Comparison of ENCODE assay signal across 10 cellular contexts in the genomic region with DNA sequence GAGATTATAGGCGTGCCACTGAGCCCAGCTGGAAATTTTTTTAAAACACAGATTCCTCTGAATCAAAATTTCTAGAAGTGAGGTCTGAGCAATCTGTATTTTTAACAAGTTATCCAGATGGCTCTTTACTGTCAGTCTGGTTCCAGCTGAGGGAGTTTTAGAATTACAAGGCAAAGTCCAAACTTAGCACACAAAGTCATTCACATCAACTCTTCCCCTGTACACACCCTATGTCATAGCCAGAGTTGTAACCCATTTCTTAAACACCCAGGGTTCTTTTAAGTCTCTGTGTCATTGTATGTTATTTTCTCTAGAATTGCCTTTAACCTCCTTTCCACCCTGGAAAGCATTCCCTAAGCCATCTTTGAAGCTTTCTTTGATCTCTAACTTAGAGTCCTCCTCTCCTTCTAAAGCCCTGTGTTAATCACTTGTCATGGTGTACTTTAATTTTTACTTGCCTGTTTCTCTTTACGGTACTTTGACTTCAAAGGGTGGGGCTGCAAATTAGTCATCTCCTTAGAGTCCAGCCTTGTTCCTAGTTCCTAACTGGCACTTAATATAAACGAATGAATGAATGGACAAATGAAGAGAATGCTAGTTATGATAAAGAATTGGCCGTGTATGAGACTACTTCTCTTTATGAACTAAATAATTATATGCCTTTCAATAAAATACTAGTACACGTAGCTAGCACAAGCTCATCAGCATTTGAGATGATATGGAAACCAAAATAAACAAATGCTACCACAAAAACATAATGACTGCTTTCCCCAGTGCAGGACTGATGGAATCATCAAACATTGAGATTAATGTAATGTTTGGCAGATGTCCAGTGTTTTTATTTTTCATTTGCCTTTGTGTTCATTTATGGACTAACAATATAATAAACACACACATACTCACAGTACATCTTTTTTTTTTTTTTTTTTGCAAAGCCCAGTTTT. TPM values are rescaled to one million over a fixed set of nuclear protein-coding genes. Genes with fewer than 3 reads are reported as not detected.
DNase-seq lines count a peak whose midpoint lies in the region; ATAC-seq, FAIRE-seq and TF ChIP-seq lines count a peak whose summit lies in the region.
"Had no signal": no experiment of that assay in that cellular context is flagged by ENCODE, and none has a peak within 500 bp of the region (broad histone marks: within the 10 kb centered on the region; RNA-seq: fewer than 3 reads in every experiment).

No MANE protein-coding gene starts in this region.

- POLR2A ChIA-PET in CD4-positive, alpha-beta T cell (lab: Charles Lee) = interaction anchor here (0.9 to 6.8 kb wide), 5 partner anchors 9 to 122 kb away, joined by 3 to 43 read pairs (median 5); partner anchors contain the start of genes ACTR3 and SLC35F5
- POLR2A ChIA-PET in HepG2 (lab: Yijun Ruan, JAX) = interaction anchor here (1.1 to 4.5 kb wide), 3 partner anchors 11 to 121 kb away, joined by 3 to 79 read pairs (median 30); partner anchors contain the start of genes ACTR3 and SLC35F5

- intact Hi-C loops in CD4-positive, alpha-beta T cell (cut with DNase I, micrococcal nuclease) = loop anchor here in 1 of 2 experiments (5.0 kb wide), 1 partner anchor 121 kb away; the partner anchor contains the start of gene SLC35F5
- intact Hi-C loops in HepG2 (cut with micrococcal nuclease; ENCODE audit: unreplicated experiment) = loop anchor here (1.0 to 2.0 kb wide), 2 partner anchors 11 to 17 kb away; no protein-coding TSS in a partner anchor

- 42% methylated on average over 5 of the region's 5 CpGs for WGBS in HepG2 (ENCODE audit: low lambda C conversion rate)

- no peak overlapping the region for H2AFZ ChIP-seq in HepG2 (ENCODE audit: low read length)

- no peaks in the 10 kb centered on the region for H3K27me3 ChIP-seq in CD4-positive, alpha-beta T cell (ENCODE audit: control insufficient read depth, insufficient read depth, low read length)
- H3K27me3 ChIP-seq in HepG2 (ENCODE audit: control insufficient read depth in 1 of 2, insufficient read depth in 2 of 2, low read length in 2 of 2) = no peaks in the 10 kb centered on the region

- H3K36me3 Mint-ChIP-seq in CD4-positive, alpha-beta T cell (ENCODE audit: low read depth) = peaks cover 16% of the 10 kb centered on the region
- peaks cover 32% of the 10 kb centered on the region for H3K36me3 Mint-ChIP-seq in activated naive CD8-positive, alpha-beta T cell treated with anti-CD3 and anti-CD28 coated beads for 36 hours

- in situ Hi-C loops in HepG2 (cut with HindIII; ENCODE audit: extremely low pct_ligation_motif_present, low pct_unique_long_range_greater_than_20kb) = no loop called here

- 0 out of 4 replicates have a peak, but pooled peaks of 1 of the 2 experiments have one; percentile 25 for TF ChIP-seq EP300 in HepG2 (IDR thresholded peaks at IDR 0.05; ENCODE audit: low read depth in 2 of 2, low read length in 2 of 2)
- no peak for TF ChIP-seq EP300 in HepG2 (CRISPR knock-in tag; IDR thresholded peaks at IDR 0.05; ENCODE audit: borderline replicate concordance)

- peaks cover 34% of the 10 kb centered on the region for H3K4me1 ChIP-seq in HepG2 (ENCODE audit: insufficient read depth, low read length)

- TF ChIP-seq RAD21 in HepG2 (CRISPR knock-in tag; IDR thresholded peaks at IDR 0.05) = no peak

- TF ChIP-seq CTCF in CD4-positive, alpha-beta T cell (IDR thresholded peaks at IDR 0.05) = no peak
- TF ChIP-seq CTCF in HepG2 (CRISPR knock-in tag; IDR thresholded peaks at IDR 0.05) = no peak

- H3K4me2 ChIP-seq in HepG2 (ENCODE audit: low read depth, low read length) = peak overlapping the region; percentile 88

- TF ChIP-seq POLR2A in HepG2 (IDR thresholded peaks at IDR 0.05; ENCODE audit: insufficient read depth in 1 of 2, low read depth in 2 of 2, low read length in 2 of 2) = no peak

- no peaks in the 10 kb centered on the region for H3K9me3 Mint-ChIP-seq in CD4-positive, alpha-beta T cell
- H3K9me3 Mint-ChIP-seq in activated naive CD8-positive, alpha-beta T cell treated with anti-CD3 and anti-CD28 coated beads for 36 hours = no peaks in the 10 kb centered on the region

- peak overlapping the region; percentile 36 for H3K4me3 Mint-ChIP-seq in CD4-positive, alpha-beta T cell
- no peak overlapping the region for H3K4me3 Mint-ChIP-seq in activated naive CD8-positive, alpha-beta T cell treated with anti-CD3 and anti-CD28 coated beads for 36 hours

- H3K4me3 ChIP-seq in HepG2 (replicated peaks in 1 of 3; ENCODE audit: insufficient read depth in 1 of 3, low read depth in 2 of 3, low read length in 3 of 3) = peak overlapping the region in 2 of 3 experiments; percentile 45 to 53; a peak in 3 of 6 replicates

- no TSS peak for BruUV-seq in HepG2 (replicated peaks; lab: Mats Ljungman, UMichigan)

- H3K36me3 ChIP-seq in HepG2 (replicated peaks in 1 of 2; ENCODE audit: control insufficient read depth in 1 of 2, insufficient read depth in 2 of 2, low read length in 2 of 2) = no peaks in the 10 kb centered on the region

- H3K4me1 Mint-ChIP-seq in CD4-positive, alpha-beta T cell (ENCODE audit: low read depth) = peaks cover 59% of the 10 kb centered on the region
- H3K4me1 Mint-ChIP-seq in activated naive CD8-positive, alpha-beta T cell treated with anti-CD3 and anti-CD28 coated beads for 36 hours = peaks cover 34% of the 10 kb centered on the region

- 0 out of 2 replicates have a peak overlapping the region, but pooled peaks have one; percentile 42 for H3K9ac ChIP-seq in HepG2 (ENCODE audit: insufficient read depth, low read depth, low read length)

- DNase-seq in CD4-positive, alpha-beta T cell = no peak
- DNase-seq in HPDE6-E6E7 (ENCODE audit: extremely low spot score) (peak; percentile 26), HepG2 (ENCODE audit: low spot score) (peak; percentile 76), iPS-NIHi11 (ENCODE audit: low spot score) (no peak), AML-193 (lab: John Stamatoyannopoulos, UW) (no peak)
- no peak for DNase-seq in activated naive CD8-positive, alpha-beta T cell treated with anti-CD3 and anti-CD28 coated beads for 36 hours
- DNase-seq: NCI-H446; stimulated activated CD4-positive, alpha-beta T cell treated with anti-CD3 and anti-CD28 coated beads, Interleukin-4, amount 100 ng/mL, for 4 hours had no signal

- no peaks in the 10 kb centered on the region for H3K27me3 Mint-ChIP-seq in CD4-positive, alpha-beta T cell
- H3K27me3 Mint-ChIP-seq in activated naive CD8-positive, alpha-beta T cell treated with anti-CD3 and anti-CD28 coated beads for 36 hours = no peaks in the 10 kb centered on the region

- CTCF ChIA-PET in CD4-positive, alpha-beta T cell (lab: Charles Lee) = interaction anchor here (1.1 to 1.8 kb wide), 3 partner anchors 11 to 16 kb away, joined by 4 to 6 read pairs (median 4); no protein-coding TSS in a partner anchor
- CTCF ChIA-PET in HepG2 (lab: Yijun Ruan, JAX; ENCODE audit: low intra/inter-chr PET ratio, low total read pairs) = no interaction called here

- no peak overlapping the region for H3K27ac ChIP-seq in CD4-positive, alpha-beta T cell (ENCODE audit: low read depth, low read length)
- H3K27ac ChIP-seq in HepG2 (ENCODE audit: extremely low read length, insufficient read depth, low read length) = peak overlapping the region; percentile 20

- no peaks in the 10 kb centered on the region for H4K20me1 ChIP-seq in HepG2 (ENCODE audit: insufficient read depth, low read length)

- H3K79me2 ChIP-seq in HepG2 (ENCODE audit: insufficient read depth, low read length) = no peaks in the 10 kb centered on the region

- FAIRE-seq in HepG2 (lab: Jason Lieb, UNC) = peak; percentile 59

- no peaks in the 10 kb centered on the region for H3K9me3 ChIP-seq in CD4-positive, alpha-beta T cell (ENCODE audit: control insufficient read depth, low read length)
- H3K9me3 ChIP-seq in HepG2 (ENCODE audit: low read length) = no peaks in the 10 kb centered on the region

- H3K27ac Mint-ChIP-seq in CD4-positive, alpha-beta T cell = peak overlapping the region; percentile 87
- peak overlapping the region; percentile 89 for H3K27ac Mint-ChIP-seq in activated naive CD8-positive, alpha-beta T cell treated with anti-CD3 and anti-CD28 coated beads for 36 hours

- ATAC-seq in CD4-positive, alpha-beta T cell (ENCODE audit: poor library complexity) = no peak
- ATAC-seq in HepG2 (peak; percentile 73), HG03354 (IDR thresholded peaks at IDR 0.05; ENCODE audit: poor library complexity, severe bottlenecking, unreplicated experiment) (no peak), HG03280 (IDR thresholded peaks at IDR 0.05; ENCODE audit: unreplicated experiment) (no peak)

TF ChIP-seq in HepG2, 621 proteins besides CTCF, POLR2A, EP300 and RAD21 (continues in another document):
- TF ChIP-seq GATAD2A (CRISPR knock-in tag; IDR thresholded peaks at IDR 0.05) (peak; percentile 51; the same call in 1 of the 2 replicates), FOXA3 (CRISPR knock-in tag; IDR thresholded peaks at IDR 0.05) (peak; percentile 52; the same call in 1 of the 2 replicates)

RNA-seq across cellular contexts. Expression of gene ACTR3, which starts 12.0 kb away (rescaled TPM):
- total RNA-seq in CD4-positive, alpha-beta T cell = 100 to 1,000 TPM; 118 to 123 TPM
- 100 to 1,000 TPM; 480 to 482 TPM for total RNA-seq in activated naive CD8-positive, alpha-beta T cell treated with anti-CD3 and anti-CD28 coated beads for 36 hours
- total RNA-seq in HepG2 (2016; rRNA removed; fragmentation: Illumina TruSeq; extraction: Trizol) = 225 and 321 TPM in 2 replicates
- 18.8 and 19.5 TPM in 2 replicates for total RNA-seq in HepG2 (2016; cell fraction: cytosol; rRNA removed; fragmentation: Illumina TruSeq; extraction: Trizol; ENCODE audit: low read depth)
- 228 and 315 TPM in 2 replicates for total RNA-seq in HepG2 (2016; cell fraction: insoluble cytoplasmic fraction; rRNA removed; fragmentation: Illumina TruSeq; extraction: Trizol)
- total RNA-seq in HepG2 (2016; cell fraction: membrane; rRNA removed; fragmentation: Illumina TruSeq; extraction: Trizol) = 52.2 and 56.6 TPM in 2 replicates
- 127 and 131 TPM in 2 replicates for total RNA-seq in HepG2 (2016; cell fraction: nucleus; rRNA removed; fragmentation: Illumina TruSeq; extraction: Trizol)
- 97.1 and 123 TPM in 2 replicates for polyA plus RNA-seq in HepG2 (2011; rRNA removed)
- 60.4 and 86.6 TPM in 2 replicates for polyA plus RNA-seq in HepG2 (2011; cell fraction: cytosol; rRNA removed)
- polyA plus RNA-seq in HepG2 (2011; cell fraction: nucleus; rRNA removed) = 31.1 and 37.9 TPM in 2 replicates
- polyA plus RNA-seq in HepG2 (2012) = 118 and 123 TPM in 2 replicates
- polyA plus RNA-seq in HepG2 (2016; cell fraction: cytosol; fragmentation: Illumina TruSeq; extraction: Trizol; ENCODE audit: low read depth) = 12.9 and 14.5 TPM in 2 replicates
- polyA plus RNA-seq in HepG2 (2016; cell fraction: insoluble cytoplasmic fraction; fragmentation: Illumina TruSeq; extraction: Trizol; ENCODE audit: low read depth) = 250 and 264 TPM in 2 replicates
- polyA plus RNA-seq in HepG2 (2016; cell fraction: membrane; fragmentation: Illumina TruSeq; extraction: Trizol; ENCODE audit: low read depth) = 26.5 and 26.8 TPM in 2 replicates
- 96.6 and 101 TPM in 2 replicates for polyA plus RNA-seq in HepG2 (2016; cell fraction: nucleus; fragmentation: Illumina TruSeq; extraction: Trizol; ENCODE audit: insufficient read depth, low read depth)
- polyA minus RNA-seq in HepG2 (2011; rRNA and poly(A)+ RNA removed; ENCODE audit: low replicate concordance) = 74.5 and 227 TPM in 2 replicates
- polyA minus RNA-seq in HepG2 (2011; cell fraction: cytosol; rRNA and poly(A)+ RNA removed) = 198 and 203 TPM in 2 replicates
- 201 and 233 TPM in 2 replicates for polyA minus RNA-seq in HepG2 (2011; cell fraction: nucleus; rRNA and poly(A)+ RNA removed)

Comparison
In these comparisons a context has a peak if more than half of its experiments do, and no peak if none do; other contexts are left out.
1. DNase-seq: peak in HPDE6-E6E7 (single experiment) and HepG2 (single experiment); none in CD4-positive, alpha-beta T cell (0 of 10), activated naive CD8-positive, alpha-beta T cell treated with anti-CD3 and anti-CD28 coated beads for 36 hours (single experiment), iPS-NIHi11 (single experiment) and AML-193 (0 of 2).